ENCODE assay signal across 27 cellular contexts in the genomic region with DNA sequence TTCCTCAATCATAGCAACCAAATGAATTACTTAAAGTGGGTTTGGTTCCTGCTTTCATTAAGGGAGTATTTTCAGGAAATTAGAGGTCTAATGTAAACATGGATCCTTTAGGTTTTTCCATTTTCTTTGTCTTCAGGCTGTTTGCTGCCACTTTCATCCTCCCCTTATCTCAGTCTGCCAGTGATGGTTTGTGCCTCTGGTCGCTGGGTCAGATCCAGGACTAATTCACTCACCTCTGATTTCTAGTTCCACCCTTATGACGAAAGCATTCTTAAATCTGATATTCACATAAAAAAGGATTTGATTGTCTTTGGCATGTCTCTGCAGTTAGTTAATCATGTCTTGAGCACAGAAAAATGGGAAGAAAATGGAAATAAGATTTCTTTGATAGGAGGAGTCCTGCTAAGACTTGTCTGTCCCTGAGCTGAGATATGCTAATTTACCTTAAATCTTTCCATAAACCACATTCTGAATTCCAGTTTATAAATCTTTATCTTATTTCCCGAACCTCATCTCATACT. TPM values are rescaled to one million over a fixed set of nuclear protein-coding genes. Genes with fewer than 3 reads are reported as not detected.
"Had no signal": no experiment of that assay in that cellular context is flagged by ENCODE, and none has a peak within 500 bp of the region (broad histone marks: within the 10 kb centered on the region; RNA-seq: fewer than 3 reads in every experiment).

No MANE protein-coding gene starts in this region.

- H3K4me1 Mint-ChIP-seq: nephron, neural progenitor cell had no signal

- H3K9me3 Mint-ChIP-seq: effector memory CD8-positive, alpha-beta T cell; neural progenitor cell; stimulated activated effector memory CD8-positive, alpha-beta T cell treated with anti-CD3 and anti-CD28 coated beads, Interleukin-12 subunit alpha, Interleukin-12 subunit beta, amount 100 ng/mL, for 72 hours had no signal

- H3K9me3 ChIP-seq: esophagus squamous epithelium, left lung, prostate gland, right atrium auricular region, sigmoid colon, stomach, thyroid gland, vagina had no signal

- H3K27ac ChIP-seq: esophagus squamous epithelium, left lung, neural progenitor cell, prostate gland, right atrium auricular region, sigmoid colon, stomach, thyroid gland, vagina had no signal

- DNase-seq: cortex of kidney; effector memory CD8-positive, alpha-beta T cell; esophagus squamous epithelium; head of caudate nucleus; kidney; left cardiac atrium; left lung; mesenchymal stem cell; midbrain; naive thymus-derived CD4-positive, alpha-beta T cell; nucleus accumbens; sigmoid colon; stimulated activated CD4-positive, alpha-beta T cell treated with anti-CD3 and anti-CD28 coated beads, Interleukin-2, amount 100 ng/mL, for 24 hours; stimulated activated CD4-positive, alpha-beta T cell treated with anti-CD3 and anti-CD28 coated beads, Interleukin-4, amount 100 ng/mL, for 24 hours; stimulated activated naive CD4-positive, alpha-beta T cell treated with Interleukin-2 at 50 U/mL for 16 hours; stomach; thyroid gland; trophoblast cell had no signal

- H3K27me3 Mint-ChIP-seq: effector memory CD8-positive, alpha-beta T cell had no signal

- H3K4me3 Mint-ChIP-seq: effector memory CD8-positive, alpha-beta T cell; naive thymus-derived CD4-positive, alpha-beta T cell; nephron; neural progenitor cell; stimulated activated effector memory CD8-positive, alpha-beta T cell treated with anti-CD3 and anti-CD28 coated beads, Interleukin-12 subunit alpha, Interleukin-12 subunit beta, amount 100 ng/mL, for 72 hours had no signal

- H3K36me3 ChIP-seq: esophagus squamous epithelium, left lung, neural progenitor cell, prostate gland, right atrium auricular region, sigmoid colon, stomach, thyroid gland, vagina had no signal

- H3K27ac Mint-ChIP-seq: effector memory CD8-positive, alpha-beta T cell; naive thymus-derived CD4-positive, alpha-beta T cell; nephron; neural progenitor cell; stimulated activated effector memory CD8-positive, alpha-beta T cell treated with anti-CD3 and anti-CD28 coated beads, Interleukin-12 subunit alpha, Interleukin-12 subunit beta, amount 100 ng/mL, for 72 hours had no signal

- H3K36me3 Mint-ChIP-seq: neural progenitor cell; stimulated activated effector memory CD8-positive, alpha-beta T cell treated with anti-CD3 and anti-CD28 coated beads, Interleukin-12 subunit alpha, Interleukin-12 subunit beta, amount 100 ng/mL, for 72 hours had no signal

- ATAC-seq: effector memory CD8-positive, alpha-beta T cell; left cardiac atrium; left lung; naive thymus-derived CD4-positive, alpha-beta T cell; stimulated activated effector memory CD8-positive, alpha-beta T cell treated with anti-CD3 and anti-CD28 coated beads, Interleukin-12 subunit alpha, Interleukin-12 subunit beta, amount 100 ng/mL, for 72 hours had no signal

- H3K27me3 ChIP-seq: esophagus squamous epithelium, left lung, neural progenitor cell, right atrium auricular region, sigmoid colon, stomach, thyroid gland, vagina had no signal

- H3K4me3 ChIP-seq: esophagus squamous epithelium, left lung, neural progenitor cell, prostate gland, right atrium auricular region, sigmoid colon, stomach, thyroid gland, vagina had no signal

- H3K4me1 ChIP-seq: esophagus squamous epithelium, neural progenitor cell, prostate gland, right atrium auricular region, sigmoid colon, stomach, thyroid gland, vagina had no signal

RNA-seq across cellular contexts. Expression of a gene that starts 4.5 kb away (rescaled TPM):
- total RNA-seq: frontal cortex, osteocyte had no signal
- polyA plus RNA-seq: naive thymus-derived CD4-positive, alpha-beta T cell had no signal

RNA-seq across cellular contexts. Expression of a gene that starts 39.7 kb away (rescaled TPM):
- total RNA-seq: temporal lobe had no signal
